ENCODE assay signal across 7 cellular contexts in the genomic region with DNA sequence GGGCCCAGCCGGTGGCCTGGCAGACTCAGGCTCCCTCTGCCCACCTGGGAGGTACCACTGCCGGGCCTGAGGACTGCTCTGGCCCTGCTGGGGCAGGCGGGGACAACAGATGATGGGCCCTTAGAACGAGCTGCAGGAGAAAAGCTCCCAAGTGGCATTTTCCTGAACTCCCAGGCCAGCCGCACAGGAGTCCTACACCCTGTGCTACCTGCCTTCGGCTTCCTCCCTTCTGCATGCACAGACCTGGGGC. TPM values are rescaled to one million over a fixed set of nuclear protein-coding genes. Genes with fewer than 3 reads are reported as not detected.
A peak's percentile ranks its signal among the peaks of the same experiment; 100 is the strongest.
DNase-seq lines count a peak whose midpoint lies in the region; ATAC-seq and TF ChIP-seq lines count a peak whose summit lies in the region.

No MANE protein-coding gene starts in this region.

- no peaks in the 10 kb centered on the region for H3K9me3 Mint-ChIP-seq in WTC11

- peaks cover 32 to 64% (median 51%) of the 10 kb centered on the region in 9 donors for H3K4me1 ChIP-seq in heart right ventricle

- no peaks in the 10 kb centered on the region for H3K27me3 Mint-ChIP-seq in WTC11 (ENCODE audit: low read depth)

- H3K27me3 ChIP-seq in heart right ventricle: no peaks in the 10 kb centered on the region

- intact Hi-C loops in heart right ventricle (cut with DNase I): loop anchor here in 7 of 10 donors (5.0 to 10.0 kb wide), 3 partner anchors 39 to 106 kb away; a partner anchor contains a TSS

- no peak overlapping the region for H3K27ac Mint-ChIP-seq in WTC11

- H3K9me3 ChIP-seq in heart right ventricle: no peaks in the 10 kb centered on the region

- CTCF ChIA-PET in WTC11 (lab: Charles Lee): interaction anchor here (0.6 to 1.8 kb wide), 9 partner anchors 9 to 287 kb away, joined by 3 to 9 read pairs (median 5); a partner anchor contains a TSS

- peaks cover 0 to 81% (median 17%) of the 10 kb centered on the region in 9 donors for H3K36me3 ChIP-seq in heart right ventricle

- TF ChIP-seq CTCF in WTC11 (IDR thresholded peaks at IDR 0.05) (no peak), heart right ventricle (IDR thresholded peaks at IDR 0.05) (peak in 4 of 9 donors; percentile 26 to 42 (median 34))

- ATAC-seq in WTC11: peak; percentile 54
- ATAC-seq in heart right ventricle: peak in 5 of 8 donors; percentile 2 to 36 (median 15)
- no peak for ATAC-seq in HG03175 (IDR thresholded peaks at IDR 0.05; ENCODE audit: unreplicated experiment)

- H3K27ac ChIP-seq in heart right ventricle: peak overlapping the region in 9 of 10 donors; percentile 33 to 66 (median 59)

- H3K4me3 ChIP-seq in heart right ventricle: no peak overlapping the region

- DNase-seq in HCEC 1CT: peak; percentile 20
- no peak for DNase-seq in WTC11 (ENCODE audit: low spot score)
- no peak for DNase-seq in heart right ventricle
- DNase-seq in stimulated activated naive CD4-positive, alpha-beta T cell treated with Interleukin-2 at 50 U/mL for 16 hours (lab: John Stamatoyannopoulos, UW): peak; percentile 23
- DNase-seq in UCSD-AML1 (lab: John Stamatoyannopoulos, UW; ENCODE audit: unreplicated experiment): no peak
- no peak for DNase-seq in effector CD4-positive, alpha-beta T cell

- no peak overlapping the region for H3K4me3 Mint-ChIP-seq in WTC11

- peaks cover 6% of the 10 kb centered on the region for H3K36me3 Mint-ChIP-seq in WTC11

- 56 to 68% methylated on average over 6 of the region's 6 CpGs for WGBS in heart right ventricle, 2 donors

- peaks cover 7% of the 10 kb centered on the region for H3K4me1 Mint-ChIP-seq in WTC11

- POLR2A ChIA-PET in WTC11 (lab: Charles Lee): interaction anchor here (2.1 kb wide), 1 partner anchor 41 kb away, joined by 9 read pairs; a partner anchor contains a TSS

TF ChIP-seq in WTC11, 78 proteins besides CTCF, POLR2A, EP300 and RAD21:
- TF ChIP-seq TEAD1 (CRISPR knock-in tag; IDR thresholded peaks at IDR 0.05) (no peak), TP53 (CRISPR knock-in tag; IDR thresholded peaks at IDR 0.05) (0 out of 2 replicates have a peak, but pooled peaks have one; percentile 21)
TF ChIP-seq in WTC11: peak in this region for 1.

RNA-seq across cellular contexts. Expression of a gene that starts 41.3 kb away (rescaled TPM):
- total RNA-seq in WTC11 (2021) (145 to 153 TPM (median 149 TPM) in 3 replicates), heart right ventricle (100 to 1,000 TPM; 353 to 802 (median 569) TPM)
- 100 to 1,000 TPM; 261 to 538 TPM for polyA plus RNA-seq in heart right ventricle

Comparison
In these comparisons a context has a peak if more than half of its experiments do, and no peak if none do; other contexts are left out.
1. DNase-seq: peak in HCEC 1CT (single experiment) and stimulated activated naive CD4-positive, alpha-beta T cell treated with Interleukin-2 at 50 U/mL for 16 hours (single experiment); none in WTC11 (single experiment), heart right ventricle (0 of 2), UCSD-AML1 (single experiment) and effector CD4-positive, alpha-beta T cell (single experiment).